ENCODE assay signal across 25 cellular contexts in genomic region chr10:54002077-54002476, GRCh38.
DNase-seq lines count a peak whose midpoint lies in the region; ATAC-seq, FAIRE-seq and TF ChIP-seq lines count a peak whose summit lies in the region.
"Had no signal": no experiment of that assay in that cellular context is flagged by ENCODE, and none has a peak within 500 bp of the region (broad histone marks: within the 10 kb centered on the region; RNA-seq: fewer than 3 reads in every experiment).

No MANE protein-coding gene starts in this region.

- no peak for DNase-seq in HepG2 (ENCODE audit: low spot score)
- DNase-seq in right lobe of liver = no peak
- no peak for DNase-seq in GM12878 (ENCODE audit: low read depth, low spot score)
- DNase-seq in colonic mucosa = no peak
- DNase-seq: 8988T; ACHN; BE2C; C1 segment of cervical spinal cord; CD4-positive, alpha-beta memory T cell; CD4-positive, CD25-positive, alpha-beta regulatory T cell; CD8-positive, alpha-beta memory T cell; COR-L47; DMS 273 treated with DMSO at 0.1 percent for 48 hours; DMS153; DMS53; DMS79; DND-41; EL; GDM1 had no signal

- H2AFZ ChIP-seq in HepG2 (ENCODE audit: low read length) (no peak overlapping the region), GM12878 (ENCODE audit: control insufficient read depth, low read depth, low read length) (no peak overlapping the region)

- H3K9me3 ChIP-seq in HepG2 (ENCODE audit: low read length) (no peaks in the 10 kb centered on the region), right lobe of liver (no peaks in the 10 kb centered on the region), HEK293 (ENCODE audit: control insufficient read depth, insufficient read depth, low read depth, low read length) (no peaks in the 10 kb centered on the region), GM12878 (replicated peaks; ENCODE audit: control insufficient read depth, insufficient read depth, low read length) (no peaks in the 10 kb centered on the region), colonic mucosa (no peaks in the 10 kb centered on the region)
- H3K9me3 ChIP-seq: BE2C, BLaER1 had no signal

- no peak for TF ChIP-seq RAD21 in HepG2 (CRISPR knock-in tag; IDR thresholded peaks at IDR 0.05)
- TF ChIP-seq RAD21 in GM12878 (IDR thresholded peaks at IDR 0.05; ENCODE audit: insufficient read depth, low read depth, low read length) = no peak

- H3K4me3 ChIP-seq in HepG2 (replicated peaks in 1 of 3; ENCODE audit: insufficient read depth in 1 of 3, low read depth in 2 of 3, low read length in 3 of 3) (no peak overlapping the region), right lobe of liver (no peak overlapping the region), HEK293 (ENCODE audit: low read depth, low read length) (no peak overlapping the region), GM12878 (no peak overlapping the region), colonic mucosa (no peak overlapping the region)
- H3K4me3 ChIP-seq: BLaER1 had no signal

- SMC1A ChIA-PET in GM12878 (lab: Charles Lee; ENCODE audit: uncharacterized antibody, unreplicated experiment) = interaction anchor here (1.4 kb wide), 1 partner anchor 13 kb away, joined by 3 read pairs; no protein-coding TSS in a partner anchor

- TF ChIP-seq EP300 in HepG2 (IDR thresholded peaks at IDR 0.05; ENCODE audit: low read depth in 2 of 2, low read length in 2 of 2) = no peak
- no peak for TF ChIP-seq EP300 in HepG2 (CRISPR knock-in tag; IDR thresholded peaks at IDR 0.05; ENCODE audit: borderline replicate concordance)
- TF ChIP-seq EP300 in GM12878 (IDR thresholded peaks at IDR 0.05; ENCODE audit: borderline replicate concordance in 1 of 2, control insufficient read depth in 1 of 2, low read depth in 2 of 2, low read length in 2 of 2) = no peak

- CTCF ChIA-PET in HepG2 (lab: Yijun Ruan, JAX; ENCODE audit: low intra/inter-chr PET ratio, low total read pairs) = no interaction called here
- CTCF ChIA-PET in HEK293 (lab: Yijun Ruan, JAX) = no interaction called here
- CTCF ChIA-PET in GM12878 (lab: Yijun Ruan, JAX) = interaction anchor here (1.1 to 1.5 kb wide), 2 partner anchors 10 to 131 kb away, joined by 4 read pairs; no protein-coding TSS in a partner anchor

- peaks cover 13% of the 10 kb centered on the region for H3K4me1 ChIP-seq in HepG2 (ENCODE audit: insufficient read depth, low read length)
- no peaks in the 10 kb centered on the region for H3K4me1 ChIP-seq in right lobe of liver
- H3K4me1 ChIP-seq in HEK293 (ENCODE audit: control insufficient read depth, insufficient read depth, low read length) = no peaks in the 10 kb centered on the region
- no peaks in the 10 kb centered on the region for H3K4me1 ChIP-seq in GM12878 (ENCODE audit: control insufficient read depth, insufficient read depth, low read length)
- no peaks in the 10 kb centered on the region for H3K4me1 ChIP-seq in colonic mucosa
- H3K4me1 ChIP-seq: BE2C, BLaER1 had no signal

- BruUV-seq in HepG2 (replicated peaks; lab: Mats Ljungman, UMichigan) (no TSS peak), GM12878 (replicated peaks; lab: Mats Ljungman, UMichigan) (no TSS peak)

- RAD21 ChIA-PET in GM12878 (lab: Charles Lee; ENCODE audit: unreplicated experiment) = no interaction called here

- H3K27ac ChIP-seq in HepG2 (ENCODE audit: extremely low read length, insufficient read depth, low read length) = no peak overlapping the region
- no peak overlapping the region for H3K27ac ChIP-seq in right lobe of liver
- H3K27ac ChIP-seq in HEK293 (ENCODE audit: extremely low read depth, low read depth, low read length) = no peak overlapping the region
- no peak overlapping the region for H3K27ac ChIP-seq in GM12878 (ENCODE audit: control insufficient read depth, insufficient read depth)
- H3K27ac ChIP-seq in colonic mucosa = no peak overlapping the region
- H3K27ac ChIP-seq: BLaER1 had no signal

- TF ChIP-seq POLR2A in HepG2 (IDR thresholded peaks at IDR 0.05; ENCODE audit: insufficient read depth in 1 of 2, low read depth in 2 of 2, low read length in 2 of 2) (no peak), right lobe of liver (IDR thresholded peaks at IDR 0.05) (no peak), GM12878 (IDR thresholded peaks at IDR 0.05; ENCODE audit: low read depth, low read length) (no peak)

- H3K79me2 ChIP-seq in HepG2 (ENCODE audit: insufficient read depth, low read length) = no peaks in the 10 kb centered on the region
- H3K79me2 ChIP-seq in GM12878 (ENCODE audit: control insufficient read depth, insufficient read depth, low read length) = no peaks in the 10 kb centered on the region

- H3K27me3 ChIP-seq in HepG2 (ENCODE audit: control insufficient read depth in 1 of 2, insufficient read depth in 2 of 2, low read length in 2 of 2) (no peaks in the 10 kb centered on the region), right lobe of liver (no peaks in the 10 kb centered on the region), GM12878 (replicated peaks in 1 of 2; ENCODE audit: control insufficient read depth in 2 of 2, insufficient read depth in 2 of 2, low read length in 1 of 2) (no peaks in the 10 kb centered on the region), colonic mucosa (no peaks in the 10 kb centered on the region)
- H3K27me3 ChIP-seq: BE2C, BLaER1 had no signal

- POLR2A ChIA-PET in HepG2 (lab: Yijun Ruan, JAX) (no interaction called here), HEK293 (lab: Yijun Ruan, JAX) (no interaction called here), GM12878 (lab: Charles Lee) (no interaction called here)

- no peaks in the 10 kb centered on the region for H4K20me1 ChIP-seq in HepG2 (ENCODE audit: insufficient read depth, low read length)
- no peaks in the 10 kb centered on the region for H4K20me1 ChIP-seq in GM12878 (ENCODE audit: control insufficient read depth, insufficient read depth)
- H4K20me1 ChIP-seq: BLaER1 had no signal

- H3K36me3 ChIP-seq in HepG2 (replicated peaks in 1 of 2; ENCODE audit: control insufficient read depth in 1 of 2, insufficient read depth in 2 of 2, low read length in 2 of 2) (no peaks in the 10 kb centered on the region), right lobe of liver (no peaks in the 10 kb centered on the region), HEK293 (ENCODE audit: control insufficient read depth in 2 of 2, insufficient read depth in 1 of 2, low read length in 2 of 2) (no peaks in the 10 kb centered on the region), GM12878 (ENCODE audit: control insufficient read depth in 2 of 2, insufficient read depth in 2 of 2, low read length in 1 of 2) (no peaks in the 10 kb centered on the region), colonic mucosa (no peaks in the 10 kb centered on the region)
- H3K36me3 ChIP-seq: BE2C, BLaER1 had no signal

- in situ Hi-C loops in HepG2 (cut with HindIII; ENCODE audit: extremely low pct_ligation_motif_present, low pct_unique_long_range_greater_than_20kb) (no loop called here), GM12878 (cut with MboI) (no loop called here)

- intact Hi-C loops in HepG2 (cut with micrococcal nuclease; ENCODE audit: unreplicated experiment) (no loop called here), right lobe of liver (cut with DNase I) (no loop called here), GM12878 (cut with micrococcal nuclease; ENCODE audit: unreplicated experiment) (no loop called here), colonic mucosa (cut with DNase I) (no loop called here)

- H3K9ac ChIP-seq in HepG2 (ENCODE audit: insufficient read depth, low read depth, low read length) (no peak overlapping the region), GM12878 (ENCODE audit: control insufficient read depth, insufficient read depth, low read length) (no peak overlapping the region), colonic mucosa (ENCODE audit: low read depth in 2 of 2, low read length in 2 of 2) (no peak overlapping the region)
- H3K9ac ChIP-seq: BLaER1 had no signal

- 8% methylated on average over 1 of the region's 1 CpG for WGBS in HepG2 (ENCODE audit: low lambda C conversion rate)
- WGBS in right lobe of liver (ENCODE audit: insufficient coverage, low coverage, low lambda C conversion rate, missing lambda C conversion rate) = 79% methylated on average over 1 of the region's 1 CpG
- WGBS in GM12878 (ENCODE audit: insufficient coverage, insufficient replicate concordance, low lambda C conversion rate, missing lambda C conversion rate) = 80% methylated on average over 1 of the region's 1 CpG

- H3K4me2 ChIP-seq in HepG2 (ENCODE audit: low read depth, low read length) (no peak overlapping the region), GM12878 (ENCODE audit: control insufficient read depth, insufficient read depth) (no peak overlapping the region)
- H3K4me2 ChIP-seq: BLaER1 had no signal

- FAIRE-seq in HepG2 (lab: Jason Lieb, UNC) (no peak), GM12878 (lab: Jason Lieb, UNC) (no peak)
- FAIRE-seq: GM12891, GM19239 had no signal

- TF ChIP-seq CTCF in HepG2 (CRISPR knock-in tag; IDR thresholded peaks at IDR 0.05) (no peak), right lobe of liver (IDR thresholded peaks at IDR 0.05) (no peak), HEK293 (tag by site-specific recombination; IDR thresholded peaks at IDR 0.05) (no peak), GM12878 (IDR thresholded peaks at IDR 0.05 in 2 of 3, conservative IDR thresholded peaks at IDR 0.05 in 1 of 3; ENCODE audit: control insufficient read depth in 2 of 3, extremely low read depth in 1 of 3, insufficient read depth in 1 of 3, low read depth in 3 of 3, low read length in 3 of 3) (no peak), colonic mucosa (IDR thresholded peaks at IDR 0.05) (no peak)

- no peak for ATAC-seq in HepG2
- ATAC-seq in right lobe of liver = no peak
- ATAC-seq in GM12878 = no peak
- ATAC-seq in SK-N-SH treated with all-trans-retinoic acid at 6 μM for 48 hours = no peak
- no peak for ATAC-seq in HG03521 (IDR thresholded peaks at IDR 0.05; ENCODE audit: unreplicated experiment)

TF ChIP-seq in HepG2, 621 proteins besides CTCF, POLR2A, EP300 and RAD21 (continues in another document):
- TF ChIP-seq ZNF350 (CRISPR knock-in tag; IDR thresholded peaks at IDR 0.05; ENCODE audit: borderline replicate concordance, low read depth) (no peak), MIER2 (CRISPR knock-in tag; IDR thresholded peaks at IDR 0.05) (peak; percentile 34; the same call in 1 of the 2 replicates)

TF ChIP-seq in HEK293, 187 proteins besides CTCF, POLR2A, EP300 and RAD21 (continues in another document):
- TF ChIP-seq ZNF473 (tag by site-specific recombination; IDR thresholded peaks at IDR 0.05) = no peak

TF ChIP-seq in SK-N-SH treated with all-trans-retinoic acid at 6 μM for 48 hours, 23 proteins besides CTCF, POLR2A, EP300 and RAD21 (continues in another document):
- no peak for TF ChIP-seq TOX (CRISPR knock-in tag; IDR thresholded peaks at IDR 0.05; ENCODE audit: borderline replicate concordance)
- no peak for TF ChIP-seq ZNF565 (CRISPR knock-in tag; conservative IDR thresholded peaks at IDR 0.05; ENCODE audit: low read depth)
